8 cellular contexts compared by ENCODE assay signal in the genomic region with DNA sequence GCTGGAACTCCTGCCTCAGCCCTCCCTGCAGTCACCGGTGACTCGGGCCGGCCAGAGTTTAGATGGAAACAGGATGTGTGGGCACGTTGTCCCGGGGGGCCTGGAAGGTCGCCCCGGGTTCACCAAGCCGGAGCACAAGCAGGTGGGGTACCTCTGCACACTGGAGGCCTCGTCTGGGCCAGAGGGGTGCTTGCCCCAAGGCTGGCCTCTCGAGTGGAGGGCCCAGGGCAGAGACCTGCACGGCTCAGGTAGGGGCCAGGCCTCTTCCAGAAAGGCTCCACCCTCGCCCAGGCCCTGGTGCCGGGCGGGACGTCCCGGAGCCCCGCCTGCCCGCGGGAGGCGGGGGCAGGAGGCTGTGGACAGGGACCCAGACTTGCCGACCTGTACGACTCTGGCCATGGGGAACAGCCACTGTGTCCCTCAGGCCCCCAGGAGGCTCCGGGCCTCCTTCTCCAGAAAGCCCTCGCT. TPM values are rescaled to one million over a fixed set of nuclear protein-coding genes. Genes with fewer than 3 reads are reported as not detected.
A peak's percentile ranks its signal among the peaks of the same experiment; 100 is the strongest.
DNase-seq lines count a peak whose midpoint lies in the region; ATAC-seq lines count a peak whose summit lies in the region.

A gene with protein sequence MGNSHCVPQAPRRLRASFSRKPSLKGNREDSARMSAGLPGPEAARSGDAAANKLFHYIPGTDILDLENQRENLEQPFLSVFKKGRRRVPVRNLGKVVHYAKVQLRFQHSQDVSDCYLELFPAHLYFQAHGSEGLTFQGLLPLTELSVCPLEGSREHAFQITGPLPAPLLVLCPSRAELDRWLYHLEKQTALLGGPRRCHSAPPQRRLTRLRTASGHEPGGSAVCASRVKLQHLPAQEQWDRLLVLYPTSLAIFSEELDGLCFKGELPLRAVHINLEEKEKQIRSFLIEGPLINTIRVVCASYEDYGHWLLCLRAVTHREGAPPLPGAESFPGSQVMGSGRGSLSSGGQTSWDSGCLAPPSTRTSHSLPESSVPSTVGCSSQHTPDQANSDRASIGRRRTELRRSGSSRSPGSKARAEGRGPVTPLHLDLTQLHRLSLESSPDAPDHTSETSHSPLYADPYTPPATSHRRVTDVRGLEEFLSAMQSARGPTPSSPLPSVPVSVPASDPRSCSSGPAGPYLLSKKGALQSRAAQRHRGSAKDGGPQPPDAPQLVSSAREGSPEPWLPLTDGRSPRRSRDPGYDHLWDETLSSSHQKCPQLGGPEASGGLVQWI (plus strand): TSS at position 348 of the 468 bp plus-strand sequence. CDS start 50 bp downstream, at position 398.

- peak; percentile 53 for DNase-seq in DMS53 treated with DMSO at 0.1 percent for 48 hours (lab: John Stamatoyannopoulos, UW; ENCODE audit: unreplicated experiment)
- peak; percentile 81 for DNase-seq in RKO (ENCODE audit: low spot score)
- DNase-seq in dermis blood vessel endothelial cell: peak; percentile 57
- DNase-seq in cortex of kidney (lab: John Stamatoyannopoulos, UW): no peak

- H3K4me1 ChIP-seq in mucosa of rectum (ENCODE audit: control insufficient read depth in 2 of 2, insufficient read depth in 2 of 2, low read length in 2 of 2): peaks cover 6 to 13% of the 10 kb centered on the region in 2 donors

- peak within 1 kb of the TSS; percentile 73 to 78 for H3K4me3 ChIP-seq in mucosa of rectum (ENCODE audit: low read length in 2 of 2)

- no peaks in the 10 kb centered on the region for H3K36me3 ChIP-seq in mucosa of rectum (ENCODE audit: control insufficient read depth in 2 of 2, insufficient read depth in 2 of 2, low read length in 2 of 2)

- ATAC-seq in GM21825 (IDR thresholded peaks at IDR 0.05; ENCODE audit: unreplicated experiment) (peak; percentile 12), GM18517 (IDR thresholded peaks at IDR 0.05; ENCODE audit: unreplicated experiment) (no peak), GM18868 (IDR thresholded peaks at IDR 0.05; ENCODE audit: unreplicated experiment) (no peak)

- peak within 1 kb of the TSS; percentile 63 to 67 for H3K27ac ChIP-seq in mucosa of rectum (ENCODE audit: low read depth in 2 of 2, low read length in 2 of 2)

- peak within 1 kb of the TSS; percentile 60 to 66 for H3K9ac ChIP-seq in mucosa of rectum (ENCODE audit: low read depth in 1 of 2, low read length in 2 of 2)

- no peaks in the 10 kb centered on the region for H3K9me3 ChIP-seq in mucosa of rectum (ENCODE audit: control insufficient read depth in 2 of 2, low read length in 2 of 2)

- H3K27me3 ChIP-seq in mucosa of rectum (ENCODE audit: control insufficient read depth in 2 of 2, insufficient read depth in 2 of 2, low read length in 2 of 2): peaks cover 4 to 20% of the 10 kb centered on the region in 2 donors

RNA-seq across cellular contexts. Expression of the gene that starts here (rescaled TPM):
- 0.17 and 0.37 TPM in 2 replicates for total RNA-seq in dermis blood vessel endothelial cell

Comparison
In these comparisons a context has a peak if more than half of its experiments do, and no peak if none do; other contexts are left out.
1. Peak in DNase-seq in dermis blood vessel endothelial cell; RNA of the gene not detected or under 1 TPM.